ENCODE assay signal across 1 cellular context in genomic region chr6:36820700-36821580, GRCh38.
TF ChIP-seq lines count a peak whose summit lies in the region.

No MANE protein-coding gene starts in this region.

TF ChIP-seq in GM23338, 12 proteins besides CTCF, POLR2A, EP300 and RAD21 (continued from another document):
- no peak for TF ChIP-seq REST (IDR thresholded peaks at IDR 0.05; ENCODE audit: unreplicated experiment)
TF ChIP-seq in GM23338: peak in this region for 0.
